ENCODE assay signal across 2 cellular contexts in the genomic region with DNA sequence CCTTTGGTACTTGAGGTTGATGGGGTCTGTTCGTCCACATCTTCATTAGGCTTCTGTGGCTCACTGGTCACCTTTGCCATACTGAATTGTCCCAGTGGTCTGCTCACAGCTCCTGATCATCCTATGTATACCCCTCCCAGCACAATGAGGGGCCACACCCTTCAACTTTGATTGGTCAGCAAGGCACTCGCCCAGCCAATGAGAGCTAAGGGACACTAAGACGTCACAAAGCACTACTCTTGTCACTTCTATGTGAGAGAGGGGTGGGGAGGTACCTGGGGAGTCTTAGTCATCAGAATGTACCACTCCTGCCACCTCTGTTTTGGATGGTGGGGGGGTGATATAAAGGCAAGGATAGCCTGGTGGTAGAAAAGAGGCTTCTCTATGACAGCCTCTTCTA. TPM values are rescaled to one million over a fixed set of nuclear protein-coding genes. Genes with fewer than 3 reads are reported as not detected.
"Had no signal": no experiment of that assay in that cellular context is flagged by ENCODE, and none has a peak within 500 bp of the region (broad histone marks: within the 10 kb centered on the region; RNA-seq: fewer than 3 reads in every experiment).

A gene (minus strand): TSS at position 101 of the 400 bp plus-strand sequence. CDS start 21 bp downstream, at position 80.

RNA-seq across cellular contexts. Expression of the gene that starts here (rescaled TPM):
- total RNA-seq: G401, GM12878 had no signal
- polyA plus RNA-seq: GM12878 had no signal
